In the genomic region with DNA sequence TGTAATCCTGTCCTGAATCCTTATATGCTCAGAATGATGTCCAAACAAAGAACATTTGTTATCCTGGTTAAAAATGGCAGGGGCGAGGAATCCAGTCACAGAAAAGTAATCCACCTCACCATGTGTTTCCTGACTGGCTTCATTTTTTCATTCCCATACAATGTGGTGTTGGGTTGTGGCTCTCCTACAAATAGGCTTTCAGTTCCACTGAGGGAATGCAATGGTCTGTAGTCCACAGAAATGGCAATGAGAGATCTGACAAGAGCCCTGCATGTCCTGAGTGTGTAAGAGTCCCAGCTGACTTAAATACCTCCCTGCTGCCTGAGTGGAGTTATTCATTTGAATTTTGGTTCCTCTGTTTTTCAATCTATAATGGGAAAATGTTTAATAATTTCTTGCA, we compare ENCODE assay signal across 3 cellular contexts.
"Had no signal": no experiment of that assay in that cellular context is flagged by ENCODE, and none has a peak within 500 bp of the region (broad histone marks: within the 10 kb centered on the region; RNA-seq: fewer than 3 reads in every experiment).

No MANE protein-coding gene starts in this region.

- H3K4me3 ChIP-seq: GM12878 had no signal

- DNase-seq: GDM1, GF-D8 had no signal

- ATAC-seq: GM12878 had no signal
